Comparison of ENCODE assay signal across 14 cellular contexts in the genomic region with DNA sequence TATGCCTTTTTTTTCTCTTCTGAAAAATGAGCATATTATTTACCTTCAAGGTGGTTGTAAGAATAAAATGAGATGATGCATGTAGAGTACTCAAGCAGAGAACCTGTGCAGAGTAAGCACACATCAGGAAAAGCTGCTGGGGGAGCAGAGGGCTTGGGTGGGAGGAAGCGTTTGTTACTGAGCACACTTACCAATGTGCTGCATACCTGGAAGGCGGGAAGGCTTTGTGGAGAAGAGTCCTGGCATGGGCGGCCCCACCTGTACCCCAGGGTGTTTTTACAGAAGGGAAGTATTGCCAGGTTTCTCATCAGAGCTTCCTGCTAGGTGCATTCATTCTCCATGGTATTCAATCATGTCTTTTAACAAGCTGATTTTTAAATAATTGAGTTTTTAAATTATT. TPM values are rescaled to one million over a fixed set of nuclear protein-coding genes. Genes with fewer than 3 reads are reported as not detected.
A peak's percentile ranks its signal among the peaks of the same experiment; 100 is the strongest.
DNase-seq lines count a peak whose midpoint lies in the region; ATAC-seq, FAIRE-seq and TF ChIP-seq lines count a peak whose summit lies in the region.
"Had no signal": no experiment of that assay in that cellular context is flagged by ENCODE, and none has a peak within 500 bp of the region (broad histone marks: within the 10 kb centered on the region; RNA-seq: fewer than 3 reads in every experiment).

No MANE protein-coding gene starts in this region.

- no peak overlapping the region for H3K23ac ChIP-seq in trophoblast cell (ENCODE audit: low read length)

- H2BK12ac ChIP-seq in trophoblast cell (ENCODE audit: low read length) = no peak overlapping the region

- 0 out of 2 replicates have a peak, but pooled peaks have one; percentile 23 for TF ChIP-seq POLR2A in GM12892 (IDR thresholded peaks at IDR 0.05; ENCODE audit: low read depth, low read length)

- no peak overlapping the region for H4K91ac ChIP-seq in trophoblast cell (ENCODE audit: low read depth, low read length)

- no peak overlapping the region for H3K27ac ChIP-seq in trophoblast cell (ENCODE audit: low read depth, low read length)
- H3K27ac ChIP-seq: 22Rv1, BLaER1 had no signal

- H3K27me3 ChIP-seq in trophoblast cell (ENCODE audit: insufficient read depth, low read length) = no peaks in the 10 kb centered on the region
- H3K27me3 ChIP-seq: BLaER1 had no signal

- no peak overlapping the region for H2AFZ ChIP-seq in trophoblast cell (ENCODE audit: insufficient read depth, low read length, poor library complexity)

- no peaks in the 10 kb centered on the region for H3K9me3 ChIP-seq in trophoblast cell (ENCODE audit: insufficient read depth, low read depth, low read length)
- H3K9me3 ChIP-seq: BLaER1 had no signal

- no peaks in the 10 kb centered on the region for H3K79me1 ChIP-seq in trophoblast cell (ENCODE audit: low read length)

- H2BK5ac ChIP-seq in trophoblast cell (ENCODE audit: low read depth, low read length, poor library complexity) = no peak overlapping the region

- H3K9ac ChIP-seq in trophoblast cell (ENCODE audit: low read length) = no peak overlapping the region
- H3K9ac ChIP-seq: BLaER1 had no signal

- no peak for FAIRE-seq in GM12892 (lab: Jason Lieb, UNC)
- FAIRE-seq: H54 had no signal

- no peaks in the 10 kb centered on the region for H3K79me2 ChIP-seq in trophoblast cell (ENCODE audit: control insufficient read depth, insufficient read depth, low read length, poor library complexity)

- no peak for DNase-seq in T-helper 1 cell
- DNase-seq in GM12892 (ENCODE audit: insufficient read length) = no peak
- DNase-seq in WTC11 (ENCODE audit: low spot score) = no peak
- DNase-seq in trophoblast cell = no peak
- DNase-seq in NCI-H1105 (lab: John Stamatoyannopoulos, UW) = no peak
- no peak for DNase-seq in stimulated activated CD4-positive, alpha-beta T cell treated with anti-CD3 and anti-CD28 coated beads, Interleukin-15, amount 100 ng/mL, for 24 hours
- DNase-seq: CD8-positive, alpha-beta memory T cell; DMS53; GF-D8 had no signal

- no peak overlapping the region for H2AK5ac ChIP-seq in trophoblast cell (ENCODE audit: low read length)

- H3K18ac ChIP-seq in trophoblast cell (ENCODE audit: low read length) = peak overlapping the region; percentile 52

- no peak overlapping the region for H4K12ac ChIP-seq in trophoblast cell (ENCODE audit: low read depth, low read length)

- no peak overlapping the region for H3K4me3 ChIP-seq in trophoblast cell (ENCODE audit: low read depth, low read length)
- H3K4me3 ChIP-seq: BLaER1 had no signal

- H3K27ac Mint-ChIP-seq in T-helper 1 cell treated with Interleukin-12 subunit alpha and Interleukin-12 subunit beta and Interleukin-4 antibody, amounts not matched to agents 30 μg/mL and 1 μg/mL, for 36 hours = peak overlapping the region; percentile 57
- H3K27ac Mint-ChIP-seq in WTC11 = peak overlapping the region; percentile 68

- H3K4me1 ChIP-seq in trophoblast cell (ENCODE audit: control insufficient read depth in 1 of 2, insufficient read depth in 2 of 2, low read length in 2 of 2) = no peaks in the 10 kb centered on the region
- H3K4me1 ChIP-seq: BLaER1 had no signal

- H2BK120ac ChIP-seq in trophoblast cell (ENCODE audit: insufficient read depth, low read length, poor library complexity) = no peak overlapping the region

- POLR2A ChIA-PET in WTC11 (lab: Charles Lee) = no interaction called here

- H3K9me3 Mint-ChIP-seq in T-helper 1 cell treated with Interleukin-12 subunit alpha and Interleukin-12 subunit beta and Interleukin-4 antibody, amounts not matched to agents 30 μg/mL and 1 μg/mL, for 36 hours = no peaks in the 10 kb centered on the region
- no peaks in the 10 kb centered on the region for H3K9me3 Mint-ChIP-seq in WTC11
- H3K9me3 Mint-ChIP-seq: CD8-positive, alpha-beta memory T cell had no signal

- peaks cover 16% of the 10 kb centered on the region for H3K4me1 Mint-ChIP-seq in T-helper 1 cell treated with Interleukin-12 subunit alpha and Interleukin-12 subunit beta and Interleukin-4 antibody, amounts not matched to agents 30 μg/mL and 1 μg/mL, for 36 hours (ENCODE audit: low read depth)
- H3K4me1 Mint-ChIP-seq in WTC11 = peaks cover 2% of the 10 kb centered on the region

- H3K4me3 Mint-ChIP-seq in T-helper 1 cell treated with Interleukin-12 subunit alpha and Interleukin-12 subunit beta and Interleukin-4 antibody, amounts not matched to agents 30 μg/mL and 1 μg/mL, for 36 hours = no peak overlapping the region
- no peak overlapping the region for H3K4me3 Mint-ChIP-seq in WTC11
- H3K4me3 Mint-ChIP-seq: CD8-positive, alpha-beta memory T cell had no signal

- no CpG with 5 or more reads among the region's 3 CpGs for WGBS in trophoblast cell (ENCODE audit: extremely low coverage, insufficient coverage, insufficient read length)

- no peak overlapping the region for H3K4me2 ChIP-seq in trophoblast cell (ENCODE audit: low read length)
- H3K4me2 ChIP-seq: BLaER1 had no signal

- no peak overlapping the region for H3K14ac ChIP-seq in trophoblast cell (ENCODE audit: low read length)

- H3K4ac ChIP-seq in trophoblast cell (ENCODE audit: low read depth, low read length) = peak overlapping the region; percentile 56

- ATAC-seq in WTC11 (no peak), GM18858 (IDR thresholded peaks at IDR 0.05; ENCODE audit: unreplicated experiment) (no peak)

- CTCF ChIA-PET in WTC11 (lab: Charles Lee) = no interaction called here

- no peaks in the 10 kb centered on the region for H3K27me3 Mint-ChIP-seq in T-helper 1 cell treated with Interleukin-12 subunit alpha and Interleukin-12 subunit beta and Interleukin-4 antibody, amounts not matched to agents 30 μg/mL and 1 μg/mL, for 36 hours (ENCODE audit: low read depth)
- H3K27me3 Mint-ChIP-seq in WTC11 (ENCODE audit: low read depth) = no peaks in the 10 kb centered on the region
- H3K27me3 Mint-ChIP-seq: CD8-positive, alpha-beta memory T cell had no signal

- TF ChIP-seq CTCF in WTC11 (IDR thresholded peaks at IDR 0.05) = no peak

- H4K8ac ChIP-seq in trophoblast cell (ENCODE audit: low read depth, low read length) = no peak overlapping the region

- peaks cover 38 to 57% of the 10 kb centered on the region in 2 experiments for H3K36me3 ChIP-seq in trophoblast cell (ENCODE audit: control insufficient read depth in 1 of 2, insufficient read depth in 2 of 2, low read length in 2 of 2)

- peaks cover 58% of the 10 kb centered on the region for H3K36me3 Mint-ChIP-seq in T-helper 1 cell treated with Interleukin-12 subunit alpha and Interleukin-12 subunit beta and Interleukin-4 antibody, amounts not matched to agents 30 μg/mL and 1 μg/mL, for 36 hours (ENCODE audit: low read depth)
- H3K36me3 Mint-ChIP-seq in WTC11 = peaks cover 81% of the 10 kb centered on the region

TF ChIP-seq in WTC11, 78 proteins besides CTCF, POLR2A, EP300 and RAD21 (continues in another document):
- TF ChIP-seq ZNF532 (CRISPR knock-in tag; IDR thresholded peaks at IDR 0.05; ENCODE audit: borderline replicate concordance) (no peak), NR1H2 (CRISPR knock-in tag; IDR thresholded peaks at IDR 0.05) (no peak), MXD4 (CRISPR knock-in tag; IDR thresholded peaks at IDR 0.05; ENCODE audit: borderline replicate concordance) (no peak), ZNF423 (CRISPR knock-in tag; IDR thresholded peaks at IDR 0.05) (no peak)
- TF ChIP-seq, protein P1, sequence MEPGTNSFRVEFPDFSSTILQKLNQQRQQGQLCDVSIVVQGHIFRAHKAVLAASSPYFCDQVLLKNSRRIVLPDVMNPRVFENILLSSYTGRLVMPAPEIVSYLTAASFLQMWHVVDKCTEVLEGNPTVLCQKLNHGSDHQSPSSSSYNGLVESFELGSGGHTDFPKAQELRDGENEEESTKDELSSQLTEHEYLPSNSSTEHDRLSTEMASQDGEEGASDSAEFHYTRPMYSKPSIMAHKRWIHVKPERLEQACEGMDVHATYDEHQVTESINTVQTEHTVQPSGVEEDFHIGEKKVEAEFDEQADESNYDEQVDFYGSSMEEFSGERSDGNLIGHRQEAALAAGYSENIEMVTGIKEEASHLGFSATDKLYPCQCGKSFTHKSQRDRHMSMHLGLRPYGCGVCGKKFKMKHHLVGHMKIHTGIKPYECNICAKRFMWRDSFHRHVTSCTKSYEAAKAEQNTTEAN (CRISPR knock-in tag; IDR thresholded peaks at IDR 0.05) = no peak

RNA-seq across cellular contexts. Expression of gene CSE1L, which starts 52.9 kb away (rescaled TPM):
- polyA plus RNA-seq in GM12892 (2012; ENCODE audit: missing spikeins) = 62.6 TPM
- 192 to 211 TPM (median 204 TPM) in 3 replicates for total RNA-seq in WTC11 (2021)
- 117 TPM in 2 replicates for polyA plus RNA-seq in trophoblast cell (2013)
